ENCODE assay signal across 24 cellular contexts in the genomic region with DNA sequence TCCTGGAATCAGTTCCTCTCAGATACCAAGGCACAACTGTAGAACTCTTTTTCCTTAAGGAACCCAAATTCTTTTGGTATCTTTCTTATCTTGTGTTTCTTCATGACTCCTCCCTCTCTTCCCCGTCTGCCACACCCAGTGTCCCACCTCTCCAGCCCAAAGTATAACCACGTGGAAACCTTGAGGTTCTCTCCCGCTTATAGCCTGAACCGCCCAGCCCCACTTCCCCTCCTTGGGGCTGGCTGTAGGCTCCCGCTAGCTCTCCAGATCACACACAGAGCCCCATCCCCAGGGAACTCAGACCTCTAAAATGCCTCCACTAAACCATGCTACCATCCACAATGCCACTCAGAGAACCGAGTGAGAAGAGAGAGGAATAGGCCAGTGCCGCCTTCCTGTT.
DNase-seq lines count a peak whose midpoint lies in the region; ATAC-seq, FAIRE-seq and TF ChIP-seq lines count a peak whose summit lies in the region.
"Had no signal": no experiment of that assay in that cellular context is flagged by ENCODE, and none has a peak within 500 bp of the region (broad histone marks: within the 10 kb centered on the region; RNA-seq: fewer than 3 reads in every experiment).

No MANE protein-coding gene starts in this region.

- no peaks in the 10 kb centered on the region for H3K9me3 ChIP-seq in CD4-positive, alpha-beta T cell (ENCODE audit: control insufficient read depth, low read length)
- H3K9me3 ChIP-seq in K562 (replicated peaks; ENCODE audit: control insufficient read depth, insufficient read depth, low read depth, low read length), result peaks cover 2% of the 10 kb centered on the region; the same call in 1 of the 2 replicates
- H3K9me3 ChIP-seq in naive thymus-derived CD4-positive, alpha-beta T cell (ENCODE audit: control insufficient read depth in 2 of 3, low read length in 3 of 3), result no peaks in the 10 kb centered on the region
- H3K9me3 ChIP-seq: SJSA1 had no signal

- DNase-seq in activated CD4-positive, alpha-beta T cell treated with anti-CD3 and anti-CD28 coated beads, Interleukin-2, amount 10 ng/mL, durations not matched to agents 24 days and 14 days, result no peak
- no peak for DNase-seq in activated CD4-positive, alpha-beta T cell treated with anti-CD3 and anti-CD28 coated beads for 4 hours
- DNase-seq in CD4-positive, alpha-beta T cell, result no peak
- DNase-seq in K562 (ENCODE audit: extremely low read depth in 1 of 4, low spot score in 3 of 4), result peak in 2 of 4 experiments; percentile 30 to 34
- no peak for DNase-seq in naive thymus-derived CD4-positive, alpha-beta T cell
- no peak for DNase-seq in NAMALWA (ENCODE audit: low spot score)
- no peak for DNase-seq in stimulated activated CD8-positive, alpha-beta memory T cell treated with anti-CD3 and anti-CD28 coated beads, Interleukin-4, amount 100 ng/mL, for 48 hours
- DNase-seq: IMR-90, NCI-H1092, NCI-H1417 treated with DMSO at 0.1 percent for 48 hours, NCI-H1694 treated with DMSO at 0.1 percent for 48 hours, NCI-H2081, NCI-H2171, NCI-H226, NCI-H510A, NCI-H69, Right ventricle myocardium superior, RPMI8226 had no signal

- no peak overlapping the region for H3K4me2 ChIP-seq in K562 (ENCODE audit: insufficient read depth, low read length)

- no peaks in the 10 kb centered on the region for H3K9me1 ChIP-seq in K562 (ENCODE audit: control insufficient read depth, insufficient read depth, low read length)

- no peak for TF ChIP-seq RAD21 in K562 (CRISPR knock-in tag; conservative IDR thresholded peaks at IDR 0.05 in 1 of 2, IDR thresholded peaks at IDR 0.05 in 1 of 2)

- BruUV-seq in K562 (replicated peaks; lab: Mats Ljungman, UMichigan), result no TSS peak

- CTCF ChIA-PET in CD4-positive, alpha-beta T cell (lab: Charles Lee), result no interaction called here
- CTCF ChIA-PET in K562 (lab: Yijun Ruan, JAX; ENCODE audit: low intra/inter-chr PET ratio), result interaction anchor here (0.7 kb wide), 1 partner anchor 613 kb away, joined by 3 read pairs; no protein-coding TSS in a partner anchor
- CTCF ChIA-PET in naive thymus-derived CD4-positive, alpha-beta T cell (lab: Charles Lee), result no interaction called here

- peaks cover 38% of the 10 kb centered on the region for H3K36me3 Mint-ChIP-seq in activated CD4-positive, alpha-beta T cell treated with anti-CD3 and anti-CD28 coated beads, Interleukin-2, amount 10 ng/mL, durations not matched to agents 24 days and 14 days (ENCODE audit: low read depth)
- peaks cover 93% of the 10 kb centered on the region for H3K36me3 Mint-ChIP-seq in CD4-positive, alpha-beta T cell (ENCODE audit: low read depth)
- peaks cover 12 to 54% (median 28%) of the 10 kb centered on the region in 5 donors for H3K36me3 Mint-ChIP-seq in naive thymus-derived CD4-positive, alpha-beta T cell

- no peaks in the 10 kb centered on the region for H3K27me3 Mint-ChIP-seq in activated CD4-positive, alpha-beta T cell treated with anti-CD3 and anti-CD28 coated beads, Interleukin-2, amount 10 ng/mL, durations not matched to agents 24 days and 14 days
- no peaks in the 10 kb centered on the region for H3K27me3 Mint-ChIP-seq in CD4-positive, alpha-beta T cell
- H3K27me3 Mint-ChIP-seq in naive thymus-derived CD4-positive, alpha-beta T cell, result no peaks in the 10 kb centered on the region
- H3K27me3 Mint-ChIP-seq: B cell had no signal

- H3K9ac ChIP-seq in K562 (ENCODE audit: insufficient read depth in 1 of 2, low read depth in 2 of 2, low read length in 2 of 2), result no peak overlapping the region

- no peak for TF ChIP-seq EP300 in K562 (IDR thresholded peaks at IDR 0.05; ENCODE audit: low read length)

- H3K4me3 ChIP-seq in K562, result no peak overlapping the region
- no peak overlapping the region for H3K4me3 ChIP-seq in naive thymus-derived CD4-positive, alpha-beta T cell (ENCODE audit: low read length)
- H3K4me3 ChIP-seq: SJSA1 had no signal

- H3K4me1 ChIP-seq in K562 (replicated peaks in 1 of 2; ENCODE audit: control insufficient read depth in 2 of 2, insufficient read depth in 2 of 2, low read length in 2 of 2), result peaks cover 7 to 18% of the 10 kb centered on the region in 2 experiments; a peak in 4 of 5 replicates
- no peaks in the 10 kb centered on the region for H3K4me1 ChIP-seq in naive thymus-derived CD4-positive, alpha-beta T cell (ENCODE audit: control insufficient read depth in 2 of 2, insufficient read depth in 2 of 2, low read length in 2 of 2)
- H3K4me1 ChIP-seq: SJSA1 had no signal

- no peaks in the 10 kb centered on the region for H3K27me3 ChIP-seq in CD4-positive, alpha-beta T cell (ENCODE audit: control insufficient read depth, insufficient read depth, low read length)
- no peaks in the 10 kb centered on the region for H3K27me3 ChIP-seq in K562 (ENCODE audit: control insufficient read depth in 2 of 2, insufficient read depth in 2 of 2, low read length in 2 of 2)
- no peaks in the 10 kb centered on the region for H3K27me3 ChIP-seq in naive thymus-derived CD4-positive, alpha-beta T cell (ENCODE audit: control insufficient read depth in 2 of 2, insufficient read depth in 2 of 2, low read length in 2 of 2)
- H3K27me3 ChIP-seq: SJSA1 had no signal

- no peak for TF ChIP-seq POLR2A in K562 (conservative IDR thresholded peaks at IDR 0.05)

- FAIRE-seq in K562 (lab: Jason Lieb, UNC), result peak; percentile 11
- FAIRE-seq: GM19239 had no signal

- no peaks in the 10 kb centered on the region for H4K20me1 ChIP-seq in K562 (replicated peaks; ENCODE audit: control insufficient read depth, insufficient read depth, low read length)

- in situ Hi-C loops in K562 (cut with MboI), result no loop called here

- H3K4me1 Mint-ChIP-seq in activated CD4-positive, alpha-beta T cell treated with anti-CD3 and anti-CD28 coated beads, Interleukin-2, amount 10 ng/mL, durations not matched to agents 24 days and 14 days, result no peaks in the 10 kb centered on the region
- H3K4me1 Mint-ChIP-seq in CD4-positive, alpha-beta T cell (ENCODE audit: low read depth), result peaks cover 11% of the 10 kb centered on the region
- peaks cover 0 to 38% (median 8%) of the 10 kb centered on the region in 7 donors for H3K4me1 Mint-ChIP-seq in naive thymus-derived CD4-positive, alpha-beta T cell
- H3K4me1 Mint-ChIP-seq: B cell had no signal

- no peak for ATAC-seq in CD4-positive, alpha-beta T cell (ENCODE audit: poor library complexity)
- ATAC-seq in K562, result peak; percentile 10; the same call in 1 of the 3 replicates
- ATAC-seq in naive thymus-derived CD4-positive, alpha-beta T cell, result no peak
- no peak for ATAC-seq in GM19463 (IDR thresholded peaks at IDR 0.05; ENCODE audit: unreplicated experiment)
- ATAC-seq: HCT116 had no signal

- H3K4me3 Mint-ChIP-seq in activated CD4-positive, alpha-beta T cell treated with anti-CD3 and anti-CD28 coated beads, Interleukin-2, amount 10 ng/mL, durations not matched to agents 24 days and 14 days, result no peak overlapping the region
- H3K4me3 Mint-ChIP-seq in CD4-positive, alpha-beta T cell, result no peak overlapping the region
- H3K4me3 Mint-ChIP-seq in naive thymus-derived CD4-positive, alpha-beta T cell, result no peak overlapping the region
- H3K4me3 Mint-ChIP-seq: B cell had no signal

- H3K36me3 ChIP-seq in K562 (ENCODE audit: control insufficient read depth, insufficient read depth, low read length), result peaks cover 47% of the 10 kb centered on the region
- peaks cover 6 to 70% (median 11%) of the 10 kb centered on the region in 3 experiments for H3K36me3 ChIP-seq in naive thymus-derived CD4-positive, alpha-beta T cell (ENCODE audit: control insufficient read depth in 2 of 3, insufficient read depth in 3 of 3, low read length in 3 of 3)

- no peak for TF ChIP-seq CTCF in CD4-positive, alpha-beta T cell (IDR thresholded peaks at IDR 0.05)
- no peak for TF ChIP-seq CTCF in K562 (IDR thresholded peaks at IDR 0.05 in 2 of 3, conservative IDR thresholded peaks at IDR 0.05 in 1 of 3; ENCODE audit: insufficient read depth in 2 of 3, low read depth in 1 of 3, low read length in 3 of 3)

- peak overlapping the region; percentile 3 for H3K27ac Mint-ChIP-seq in activated CD4-positive, alpha-beta T cell treated with anti-CD3 and anti-CD28 coated beads, Interleukin-2, amount 10 ng/mL, durations not matched to agents 24 days and 14 days
- peak overlapping the region; percentile 26 for H3K27ac Mint-ChIP-seq in CD4-positive, alpha-beta T cell
- H3K27ac Mint-ChIP-seq in naive thymus-derived CD4-positive, alpha-beta T cell, result peak overlapping the region in 5 of 9 donors; percentile 26 to 73 (median 41)
- H3K27ac Mint-ChIP-seq: B cell had no signal

- no peaks in the 10 kb centered on the region for H3K79me2 ChIP-seq in K562 (ENCODE audit: control insufficient read depth, insufficient read depth, low read length)

- POLR2A ChIA-PET in CD4-positive, alpha-beta T cell (lab: Charles Lee), result no interaction called here
- POLR2A ChIA-PET in K562 (lab: Yijun Ruan, JAX), result no interaction called here
- POLR2A ChIA-PET in naive thymus-derived CD4-positive, alpha-beta T cell (lab: Charles Lee), result interaction anchor here (2.0 kb wide), 1 partner anchor 15 kb away, joined by 5 read pairs; no protein-coding TSS in a partner anchor

- WGBS in K562 (ENCODE audit: insufficient coverage, low coverage, missing lambda C conversion rate), result 51% methylated on average over 7 of the region's 7 CpGs

- H3K9me3 Mint-ChIP-seq in activated CD4-positive, alpha-beta T cell treated with anti-CD3 and anti-CD28 coated beads, Interleukin-2, amount 10 ng/mL, durations not matched to agents 24 days and 14 days, result peaks cover 7% of the 10 kb centered on the region
- no peaks in the 10 kb centered on the region for H3K9me3 Mint-ChIP-seq in CD4-positive, alpha-beta T cell
- peaks cover 0 to 6% (median 0%) of the 10 kb centered on the region in 11 donors for H3K9me3 Mint-ChIP-seq in naive thymus-derived CD4-positive, alpha-beta T cell

- intact Hi-C loops in activated CD4-positive, alpha-beta T cell treated with anti-CD3 and anti-CD28 coated beads, Interleukin-2, amount 10 ng/mL, durations not matched to agents 24 days and 14 days (cut with micrococcal nuclease), result no loop called here
- intact Hi-C loops in CD4-positive, alpha-beta T cell (cut with DNase I, micrococcal nuclease), result no loop called here
- intact Hi-C loops in K562 (cut with micrococcal nuclease), result no loop called here
- intact Hi-C loops in naive thymus-derived CD4-positive, alpha-beta T cell (cut with micrococcal nuclease), result loop anchor here in 1 of 2 donors (5.0 kb wide), 1 partner anchor 101 kb away; no protein-coding TSS in a partner anchor

- no peak overlapping the region for H2AFZ ChIP-seq in K562 (ENCODE audit: low read depth, low read length)

- no peak overlapping the region for H3K27ac ChIP-seq in CD4-positive, alpha-beta T cell (ENCODE audit: low read depth, low read length)
- no peak overlapping the region for H3K27ac ChIP-seq in K562 (ENCODE audit: extremely low read depth, low read depth, low read length)
- no peak overlapping the region for H3K27ac ChIP-seq in naive thymus-derived CD4-positive, alpha-beta T cell (ENCODE audit: low read depth, low read length)
- H3K27ac ChIP-seq: 22Rv1, SJSA1 had no signal
